ENCODE assay signal across 19 cellular contexts in genomic region chr7:33742521-33742920, GRCh38.
"Had no signal": no experiment of that assay in that cellular context is flagged by ENCODE, and none has a peak within 500 bp of the region (broad histone marks: within the 10 kb centered on the region; RNA-seq: fewer than 3 reads in every experiment).

No MANE protein-coding gene starts in this region.

- H3K4me1 ChIP-seq: sigmoid colon, stomach, testis had no signal

- DNase-seq: activated CD4-positive, CD25-positive, alpha-beta regulatory T cell treated with anti-CD3 and anti-CD28 coated beads, Interleukin-2, amount 50 U/mL, for 72 hours; activated naive CD4-positive, alpha-beta T cell treated with Interleukin-2 at 50 U/mL for 16 hours; activated T-cell treated with anti-CD3 and anti-CD28 coated beads for 4 hours; aorta; dorsolateral prefrontal cortex; endodermal cell; naive thymus-derived CD4-positive, alpha-beta T cell; nucleus accumbens; sigmoid colon; stimulated activated CD4-positive, alpha-beta T cell treated with anti-CD3 and anti-CD28 coated beads, Interleukin-1b, Interleukin-23, amount 100 ng/mL, for 48 hours; stomach; T-helper 1 cell; T1000; testis had no signal

- H3K27ac ChIP-seq: dorsolateral prefrontal cortex, sigmoid colon, testis had no signal

- FAIRE-seq: urothelium cell line had no signal

- H3K4me3 ChIP-seq: dorsolateral prefrontal cortex, lung, sigmoid colon, stomach, testis had no signal

- H3K27ac Mint-ChIP-seq: activated T-helper 17 cell treated with anti-CD3 and anti-CD28 coated beads, Interleukin-2, amount 50 U/mL, for 72 hours; endodermal cell; naive thymus-derived CD4-positive, alpha-beta T cell; progenitor cell of endocrine pancreas had no signal

- H3K27me3 Mint-ChIP-seq: activated T-helper 17 cell treated with anti-CD3 and anti-CD28 coated beads, Interleukin-2, amount 50 U/mL, for 72 hours had no signal

- H3K9me3 ChIP-seq: sigmoid colon, stomach, testis had no signal

- H3K4me3 Mint-ChIP-seq: activated T-helper 17 cell treated with anti-CD3 and anti-CD28 coated beads, Interleukin-2, amount 50 U/mL, for 72 hours; endodermal cell; naive thymus-derived CD4-positive, alpha-beta T cell had no signal

- H3K36me3 ChIP-seq: sigmoid colon, stomach had no signal

- ATAC-seq: activated T-helper 17 cell treated with anti-CD3 and anti-CD28 coated beads, Interleukin-2, amount 50 U/mL, for 72 hours; esophagus mucosa; naive thymus-derived CD4-positive, alpha-beta T cell had no signal

- H3K27me3 ChIP-seq: dorsolateral prefrontal cortex, sigmoid colon, stomach, testis had no signal
